Comparison of ENCODE assay signal across 1 cellular context in genomic region chr6:398065-398464, GRCh38.
TF ChIP-seq lines count a peak whose summit lies in the region.

No MANE protein-coding gene starts in this region.

TF ChIP-seq in GM23338, 12 proteins besides CTCF, POLR2A, EP300 and RAD21 (continued from another document):
- TF ChIP-seq ZNF462 (CRISPR knock-in tag; IDR thresholded peaks at IDR 0.05), result no peak
- no peak for TF ChIP-seq JUNB (IDR thresholded peaks at IDR 0.05; ENCODE audit: unreplicated experiment)
- no peak for TF ChIP-seq EZH2phosphoT487 (IDR thresholded peaks at IDR 0.05; ENCODE audit: unreplicated experiment)
- TF ChIP-seq CREB1 (CRISPR knock-in tag; IDR thresholded peaks at IDR 0.05; ENCODE audit: low read depth), result no peak
- no peak for TF ChIP-seq STAT1 (IDR thresholded peaks at IDR 0.05; ENCODE audit: unreplicated experiment)
- TF ChIP-seq ZNF331 (CRISPR knock-in tag; IDR thresholded peaks at IDR 0.05; ENCODE audit: low read depth), result no peak
- no peak for TF ChIP-seq NANOG (IDR thresholded peaks at IDR 0.05; ENCODE audit: borderline replicate concordance)
- no peak for TF ChIP-seq REST (IDR thresholded peaks at IDR 0.05; ENCODE audit: unreplicated experiment)
- no peak for TF ChIP-seq POLR2AphosphoS5 (IDR thresholded peaks at IDR 0.05; ENCODE audit: low read depth)
